ENCODE assay signal across 9 cellular contexts in genomic region chr7:142808802-142809583, GRCh38. TPM values are rescaled to one million over a fixed set of nuclear protein-coding genes. Genes with fewer than 3 reads are reported as not detected.
DNase-seq lines count a peak whose midpoint lies in the region; ATAC-seq and TF ChIP-seq lines count a peak whose summit lies in the region.
"Had no signal": no experiment of that assay in that cellular context is flagged by ENCODE, and none has a peak within 500 bp of the region (broad histone marks: within the 10 kb centered on the region; RNA-seq: fewer than 3 reads in every experiment).

No MANE protein-coding gene starts in this region.

- intact Hi-C loops in PC-9 (cut with micrococcal nuclease; ENCODE audit: unreplicated experiment) = loop anchor here (1.0 to 2.0 kb wide), 5 partner anchors 14 to 434 kb away; no protein-coding TSS in a partner anchor
- intact Hi-C loops in psoas muscle (cut with DNase I) = no loop called here

- no TSS peak for BruUV-seq in PC-9 (replicated peaks; lab: Mats Ljungman, UMichigan)

- 67 to 73% (median 69%) methylated on average over 6 of the region's 6 CpGs for WGBS in psoas muscle, 3 donors

- no peak overlapping the region for H2AFZ ChIP-seq in PC-9

- peaks cover 70% of the 10 kb centered on the region for H3K4me1 ChIP-seq in PC-9 (replicated peaks; ENCODE audit: insufficient read depth)
- H3K4me1 ChIP-seq in psoas muscle = no peaks in the 10 kb centered on the region

- TF ChIP-seq CTCF in PC-9 (conservative IDR thresholded peaks at IDR 0.05) = no peak
- no peak for TF ChIP-seq CTCF in psoas muscle (IDR thresholded peaks at IDR 0.05)

- H3K9me3 ChIP-seq in PC-9 (ENCODE audit: insufficient read depth, low read depth) (no peaks in the 10 kb centered on the region; the same call in 1 of the 2 replicates), psoas muscle (no peaks in the 10 kb centered on the region)

- no peaks in the 10 kb centered on the region for H3K27me3 ChIP-seq in PC-9 (ENCODE audit: insufficient read depth, low read depth)
- H3K27me3 ChIP-seq in psoas muscle (ENCODE audit: insufficient read depth in 3 of 3, low read length in 2 of 3) = peaks cover 2 to 10% (median 4%) of the 10 kb centered on the region in 3 donors

- peak overlapping the region; percentile 96 for H3K27ac ChIP-seq in PC-9
- H3K27ac ChIP-seq in psoas muscle = no peak overlapping the region

- DNase-seq in PC-9 (peak; percentile 84 to 98), psoas muscle (no peak), SKM-1 treated with dmso at 0.1 percent for 144 hours (lab: John Stamatoyannopoulos, UW; ENCODE audit: unreplicated experiment) (no peak), DMS 273 (lab: John Stamatoyannopoulos, UW; ENCODE audit: unreplicated experiment) (no peak), NCI-H2196 (lab: John Stamatoyannopoulos, UW; ENCODE audit: unreplicated experiment) (no peak)
- peak; percentile 74 to 90 (median 82) for DNase-seq in activated naive CD4-positive, alpha-beta T cell (lab: John Stamatoyannopoulos, UW)

- H3K4me2 ChIP-seq in PC-9 = peak overlapping the region; percentile 69

- H3K4me3 ChIP-seq in PC-9 = peak overlapping the region; percentile 16; the same call in 1 of the 2 replicates
- no peak overlapping the region for H3K4me3 ChIP-seq in psoas muscle

- H3K36me3 ChIP-seq in PC-9 (ENCODE audit: low read depth) (no peaks in the 10 kb centered on the region), psoas muscle (ENCODE audit: insufficient read depth in 1 of 2, low read depth in 1 of 2) (no peaks in the 10 kb centered on the region)

- H3K79me2 ChIP-seq in PC-9 (ENCODE audit: low read depth) = peaks cover 6% of the 10 kb centered on the region; the same call in 1 of the 2 replicates

- H3K9me2 ChIP-seq in PC-9 (ENCODE audit: insufficient read depth) = no peaks in the 10 kb centered on the region

- ATAC-seq in GM18498 (IDR thresholded peaks at IDR 0.05; ENCODE audit: unreplicated experiment) (peak; percentile 93), HG02610 (IDR thresholded peaks at IDR 0.05; ENCODE audit: unreplicated experiment) (peak; percentile 83), psoas muscle (peak in 3 of 4 donors; percentile 21 to 52 (median 37))

- peaks cover 68% of the 10 kb centered on the region for H3F3A ChIP-seq in PC-9 (ENCODE audit: insufficient read depth, low read depth)

- CTCF ChIA-PET in PC-9 (lab: Charles Lee) = interaction anchor here (0.7 to 2.4 kb wide), 7 partner anchors 16 to 433 kb away, joined by 3 to 41 read pairs (median 4); no protein-coding TSS in a partner anchor

- H4K20me1 ChIP-seq in PC-9 (ENCODE audit: insufficient read depth) = no peaks in the 10 kb centered on the region

- POLR2A ChIA-PET in PC-9 (lab: Charles Lee; ENCODE audit: unreplicated experiment) = interaction anchor here (0.6 to 1.5 kb wide), 4 partner anchors 12 to 70 kb away, joined by 4 to 31 read pairs (median 7); no protein-coding TSS in a partner anchor

RNA-seq across cellular contexts. Expression of gene PRSS2, which starts 38.2 kb away (rescaled TPM):
- total RNA-seq in PC-9 (2021) (not detected in 2 replicates), psoas muscle (1 to 10 TPM in 2 of 4 donors, not detected in 2; 1.7 to 6.2 TPM)
- 1 to 10 TPM in 1 of 3 donors, under 1 TPM in 2; 0.04 to 2.8 (median 0.66) TPM for polyA plus RNA-seq in psoas muscle
- total RNA-seq: liver had no signal

RNA-seq across cellular contexts. Expression of gene EPHB6, which starts 45.9 kb away (rescaled TPM):
- total RNA-seq in PC-9 (2021) (39.2 and 72.9 TPM in 2 replicates), psoas muscle (1 to 10 TPM in 3 of 4 donors, under 1 TPM in 1; 0.57 to 3.5 (median 2.7) TPM)
- polyA plus RNA-seq in psoas muscle = 1 to 10 TPM; 1.4 to 5.7 (median 2.9) TPM

RNA-seq across cellular contexts. Expression of gene PRSS1, which starts 59.7 kb away (rescaled TPM):
- total RNA-seq in PC-9 (2021) (0.94 TPM in 1 of 2 replicates, not detected in the other), psoas muscle (1 to 10 TPM in 2 of 4 donors, not detected in 2; 1.3 to 8.7 TPM)
- 1 to 10 TPM in 2 of 3 donors, not detected in 1; 1.4 to 2.2 TPM for polyA plus RNA-seq in psoas muscle
- total RNA-seq: liver had no signal
- polyA plus RNA-seq: liver had no signal

Comparison
In these comparisons a context has a peak if more than half of its experiments do, and no peak if none do; other contexts are left out.
1. ATAC-seq: peak in every context shown above with its lines; median percentile 93 in GM18498; 83 in HG02610; 37 in psoas muscle.
2. DNase-seq: peak in PC-9 (2 of 2) and activated naive CD4-positive, alpha-beta T cell (4 of 4); none in psoas muscle (0 of 2), SKM-1 treated with dmso at 0.1 percent for 144 hours (single experiment), DMS 273 (single experiment) and NCI-H2196 (single experiment).